8 cellular contexts compared by ENCODE assay signal in the genomic region with DNA sequence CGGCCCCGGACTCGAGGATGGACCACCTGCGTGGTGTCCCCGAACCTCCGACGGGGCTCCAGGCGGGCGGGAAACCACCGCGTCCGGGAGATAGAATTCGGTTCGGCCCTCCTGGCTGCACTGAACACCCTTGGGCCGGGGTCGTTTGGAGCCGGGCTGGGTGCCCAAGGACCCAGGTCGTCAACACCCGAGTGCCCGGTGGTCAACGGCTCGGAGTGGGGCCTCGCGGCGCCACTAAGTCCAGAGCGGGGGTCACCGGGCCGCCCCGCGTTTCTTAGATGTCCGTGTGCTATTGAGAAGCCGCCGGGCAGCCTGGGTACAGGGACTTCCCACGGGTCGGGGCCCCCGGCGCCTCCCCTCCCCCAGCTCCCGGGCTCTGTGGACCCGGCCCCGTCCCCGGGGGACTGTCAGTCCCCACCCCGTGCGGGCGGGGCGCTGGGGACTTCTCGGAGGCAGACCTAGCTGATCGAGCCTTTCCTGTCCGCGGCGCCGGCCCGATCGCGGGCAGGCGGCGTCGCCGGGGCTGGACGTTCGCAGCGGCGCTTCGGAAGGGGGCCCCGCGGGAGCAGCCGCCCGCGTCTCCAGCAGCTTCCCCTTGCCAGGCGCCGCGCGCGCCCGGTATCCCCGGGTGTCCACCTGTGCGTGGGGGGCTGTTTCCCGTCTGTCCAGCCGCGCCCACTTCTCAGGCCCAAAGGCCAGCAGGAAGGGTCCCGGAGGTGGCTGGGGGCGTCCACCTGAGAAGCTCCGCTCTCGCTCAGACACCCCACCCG. TPM values are rescaled to one million over a fixed set of nuclear protein-coding genes. Genes with fewer than 3 reads are reported as not detected.
DNase-seq lines count a peak whose midpoint lies in the region; ATAC-seq, FAIRE-seq and TF ChIP-seq lines count a peak whose summit lies in the region.

No MANE protein-coding gene starts in this region.

- no peak for TF ChIP-seq CTCF in PC-3 (conservative IDR thresholded peaks at IDR 0.05; ENCODE audit: low read depth, low read length)

- BruUV-seq in PC-3 (replicated peaks; lab: Mats Ljungman, UMichigan) = no TSS peak

- POLR2A ChIA-PET in PC-3 (lab: Charles Lee; ENCODE audit: unreplicated experiment) = interaction anchor here (0.7 kb wide), 1 partner anchor 23 kb away, joined by 12 read pairs; no protein-coding TSS in a partner anchor

- H3K9ac ChIP-seq in PC-3 (ENCODE audit: low read length) = no peak overlapping the region

- H3K4me2 ChIP-seq in PC-3 (ENCODE audit: low read length) = peak overlapping the region; percentile 74

- peak overlapping the region; percentile 9 to 37 for H3K4me3 Mint-ChIP-seq in stimulated activated naive CD8-positive, alpha-beta T cell treated with anti-CD3 and anti-CD28 coated beads, Interleukin-15, amount 100 ng/mL, for 72 hours
- no peak overlapping the region for H3K4me3 Mint-ChIP-seq in T-helper 17 cell

- no peak overlapping the region for H3K27ac Mint-ChIP-seq in stimulated activated naive CD8-positive, alpha-beta T cell treated with anti-CD3 and anti-CD28 coated beads, Interleukin-15, amount 100 ng/mL, for 72 hours
- H3K27ac Mint-ChIP-seq in T-helper 17 cell = no peak overlapping the region

- no peak overlapping the region for H3K27ac ChIP-seq in PC-3 (ENCODE audit: low read length)

- H4K20me1 ChIP-seq in PC-3 (ENCODE audit: low read length) = no peaks in the 10 kb centered on the region

- no peaks in the 10 kb centered on the region for H3K9me2 ChIP-seq in PC-3 (replicated peaks; ENCODE audit: low read length)

- intact Hi-C loops in PC-3 (cut with micrococcal nuclease) = no loop called here

- H3K9me3 Mint-ChIP-seq in stimulated activated naive CD8-positive, alpha-beta T cell treated with anti-CD3 and anti-CD28 coated beads, Interleukin-15, amount 100 ng/mL, for 72 hours = no peaks in the 10 kb centered on the region

- peaks cover 49% of the 10 kb centered on the region for H3K4me1 Mint-ChIP-seq in stimulated activated naive CD8-positive, alpha-beta T cell treated with anti-CD3 and anti-CD28 coated beads, Interleukin-15, amount 100 ng/mL, for 72 hours
- peaks cover 15% of the 10 kb centered on the region for H3K4me1 Mint-ChIP-seq in T-helper 17 cell

- H3K27me3 Mint-ChIP-seq in stimulated activated naive CD8-positive, alpha-beta T cell treated with anti-CD3 and anti-CD28 coated beads, Interleukin-15, amount 100 ng/mL, for 72 hours = peaks cover 76% of the 10 kb centered on the region
- peaks cover 60% of the 10 kb centered on the region for H3K27me3 Mint-ChIP-seq in T-helper 17 cell

- H3K9me3 ChIP-seq in PC-3 (ENCODE audit: low read length) (no peaks in the 10 kb centered on the region), T-helper 17 cell (ENCODE audit: control insufficient read depth, low read length, poor library complexity, severe bottlenecking) (no peaks in the 10 kb centered on the region)

- H3K36me3 Mint-ChIP-seq in T-helper 17 cell (ENCODE audit: low read depth) = no peaks in the 10 kb centered on the region

- H3K79me2 ChIP-seq in PC-3 (ENCODE audit: low read length) = no peaks in the 10 kb centered on the region

- CTCF ChIA-PET in PC-3 (lab: Charles Lee) = no interaction called here

- peak overlapping the region; percentile 55 for H2AFZ ChIP-seq in PC-3 (ENCODE audit: low read length)

- H3K27me3 ChIP-seq in PC-3 (ENCODE audit: low read length) = peaks cover 42% of the 10 kb centered on the region

- H3K4me1 ChIP-seq in PC-3 (ENCODE audit: insufficient read depth, low read length) = peaks cover 23% of the 10 kb centered on the region

- no peaks in the 10 kb centered on the region for H3K36me3 ChIP-seq in PC-3 (ENCODE audit: low read depth, low read length)

- ATAC-seq in stimulated activated naive CD8-positive, alpha-beta T cell treated with anti-CD3 and anti-CD28 coated beads, Interleukin-15, amount 100 ng/mL, for 72 hours = no peak
- ATAC-seq in stimulated activated naive CD8-positive, alpha-beta T cell treated with anti-CD3 and anti-CD28 coated beads, Interleukin-15, Interleukin-2, amounts not matched to agents 100 U/mL and 50 U/mL, for 24 hours = no peak
- no peak for ATAC-seq in PC-3
- no peak for ATAC-seq in T-helper 17 cell
- ATAC-seq in GM18498 (IDR thresholded peaks at IDR 0.05; ENCODE audit: unreplicated experiment) = no peak
- no peak for ATAC-seq in GM21515 (IDR thresholded peaks at IDR 0.05; ENCODE audit: unreplicated experiment)

- DNase-seq in stimulated activated naive CD8-positive, alpha-beta T cell treated with anti-CD3 and anti-CD28 coated beads, Interleukin-15, amount 100 ng/mL, for 72 hours = no peak
- DNase-seq in stimulated activated naive CD8-positive, alpha-beta T cell treated with anti-CD3 and anti-CD28 coated beads, Interleukin-15, Interleukin-2, amounts not matched to agents 100 U/mL and 50 U/mL, for 24 hours = no peak
- DNase-seq in PC-3 (no peak), iPS-NIHi11 (ENCODE audit: low spot score) (peak; percentile 51), T-helper 17 cell (no peak), GM19239 (ENCODE audit: insufficient read length, low spot score) (no peak)

- no peaks in the 10 kb centered on the region for H3F3A ChIP-seq in PC-3 (ENCODE audit: low read length, unreplicated experiment)

- peak overlapping the region; percentile 49 for H3K4me3 ChIP-seq in PC-3 (ENCODE audit: low read length)

- no peak for FAIRE-seq in GM19239 (lab: Jason Lieb, UNC)

RNA-seq across cellular contexts. Expression of a gene that starts 0.7 kb away (rescaled TPM):
- total RNA-seq in PC-3 (2014; rRNA removed) (0.55 and 4.3 TPM in 2 replicates), T-helper 17 cell (under 1 TPM; 0.07 to 0.99 TPM)
